Comparison of ENCODE assay signal across 8 cellular contexts in genomic region chr15:42273900-42274692, GRCh38. TPM values are rescaled to one million over a fixed set of nuclear protein-coding genes. Genes with fewer than 3 reads are reported as not detected.
A peak's percentile ranks its signal among the peaks of the same experiment; 100 is the strongest.
DNase-seq lines count a peak whose midpoint lies in the region; FAIRE-seq and TF ChIP-seq lines count a peak whose summit lies in the region.

No MANE protein-coding gene starts in this region.

- CTCF ChIA-PET in activated naive CD4-positive, alpha-beta T cell treated with anti-CD3 and anti-CD28 coated beads, Interleukin-2, amount 10 ng/mL, durations not matched to agents 7 days and 5 days (lab: Charles Lee), result no interaction called here

- peak overlapping the region; percentile 80 for H3K4me3 ChIP-seq in suprapubic skin

- peak overlapping the region; percentile 94 for H3K27ac Mint-ChIP-seq in activated naive CD4-positive, alpha-beta T cell treated with anti-CD3 and anti-CD28 coated beads, Interleukin-2, amount 10 ng/mL, durations not matched to agents 7 days and 5 days

- peak overlapping the region; percentile 99 for H3K4me3 Mint-ChIP-seq in activated naive CD4-positive, alpha-beta T cell treated with anti-CD3 and anti-CD28 coated beads, Interleukin-2, amount 10 ng/mL, durations not matched to agents 7 days and 5 days

- TF ChIP-seq CTCF in suprapubic skin (IDR thresholded peaks at IDR 0.05), result no peak

- no peaks in the 10 kb centered on the region for H3K27me3 ChIP-seq in suprapubic skin

- FAIRE-seq in GM19239 (lab: Jason Lieb, UNC), result no peak

- peaks cover 30% of the 10 kb centered on the region for H3K36me3 Mint-ChIP-seq in activated naive CD4-positive, alpha-beta T cell treated with anti-CD3 and anti-CD28 coated beads, Interleukin-2, amount 10 ng/mL, durations not matched to agents 7 days and 5 days

- H3K9me3 ChIP-seq in suprapubic skin, result no peaks in the 10 kb centered on the region

- H3K4me1 ChIP-seq in suprapubic skin, result peaks cover 43% of the 10 kb centered on the region

- TF ChIP-seq POLR2A in suprapubic skin (IDR thresholded peaks at IDR 0.05), result peak in 1 of 2 donors; percentile 6

- WGBS in suprapubic skin, result 2% methylated on average over 26 of the region's 26 CpGs

- DNase-seq in AG08395 (ENCODE audit: low spot score) (peak; percentile 62), GM19239 (ENCODE audit: insufficient read length, low spot score) (peak; percentile 3), HK-2 (ENCODE audit: unreplicated experiment) (peak; percentile 49), SHP77 (lab: John Stamatoyannopoulos, UW) (peak; percentile 4 to 51), germinal center (ENCODE audit: low spot score) (peak; percentile 77), nucleus accumbens (lab: John Stamatoyannopoulos, UW) (peak in 42 of 56 donors; percentile 26 to 83 (median 57)), suprapubic skin (ENCODE audit: low spot score in 2 of 2) (peak; percentile 84 to 90)
- peak; percentile 80 for DNase-seq in activated naive CD4-positive, alpha-beta T cell treated with anti-CD3 and anti-CD28 coated beads, Interleukin-2, amount 10 ng/mL, durations not matched to agents 7 days and 5 days

- H3K27me3 Mint-ChIP-seq in activated naive CD4-positive, alpha-beta T cell treated with anti-CD3 and anti-CD28 coated beads, Interleukin-2, amount 10 ng/mL, durations not matched to agents 7 days and 5 days, result no peaks in the 10 kb centered on the region

- TF ChIP-seq EP300 in suprapubic skin (IDR thresholded peaks at IDR 0.05), result no peak

- peaks cover 6% of the 10 kb centered on the region for H3K36me3 ChIP-seq in suprapubic skin

- peak overlapping the region; percentile 100 for H3K27ac ChIP-seq in suprapubic skin

- H3K4me1 Mint-ChIP-seq in activated naive CD4-positive, alpha-beta T cell treated with anti-CD3 and anti-CD28 coated beads, Interleukin-2, amount 10 ng/mL, durations not matched to agents 7 days and 5 days, result peaks cover 58% of the 10 kb centered on the region

- no peaks in the 10 kb centered on the region for H3K9me3 Mint-ChIP-seq in activated naive CD4-positive, alpha-beta T cell treated with anti-CD3 and anti-CD28 coated beads, Interleukin-2, amount 10 ng/mL, durations not matched to agents 7 days and 5 days

RNA-seq across cellular contexts. Expression of gene TMEM87A, which starts 0.9 kb away (rescaled TPM):
- total RNA-seq in suprapubic skin, result 100 to 1,000 TPM in 1 of 4 donors, 10 to 100 TPM in 3; 70.6 to 104 (median 83.5) TPM

RNA-seq across cellular contexts. Expression of gene GANC, which starts 1.1 kb away (rescaled TPM):
- total RNA-seq in suprapubic skin, result 10 to 100 TPM; 23.0 to 47.7 (median 30.4) TPM

Comparison
In these comparisons a context has a peak if more than half of its experiments do, and no peak if none do; other contexts are left out.
1. Peak in every context shown above with its lines: DNase-seq, H3K4me3 ChIP-seq and H3K27ac ChIP-seq.
2. DNase-seq: peak in every context shown above with its lines; median percentile 87 in suprapubic skin; 80 in activated naive CD4-positive, alpha-beta T cell treated with anti-CD3 and anti-CD28 coated beads, Interleukin-2, amount 10 ng/mL, durations not matched to agents 7 days and 5 days; 77 in germinal center; 62 in AG08395; 57 in nucleus accumbens; 49 in HK-2; 28 in SHP77; 3 in GM19239.